In genomic region chr3:71215351-71215750, GRCh38 we compare ENCODE assay signal across 23 cellular contexts.
DNase-seq lines count a peak whose midpoint lies in the region; ATAC-seq and TF ChIP-seq lines count a peak whose summit lies in the region.
"Had no signal": no experiment of that assay in that cellular context is flagged by ENCODE, and none has a peak within 500 bp of the region (broad histone marks: within the 10 kb centered on the region; RNA-seq: fewer than 3 reads in every experiment).

No MANE protein-coding gene starts in this region.

- POLR2A ChIA-PET in activated CD8-positive, alpha-beta T cell treated with anti-CD3 and anti-CD28 coated beads for 36 hours (lab: Charles Lee): interaction anchor here (1.1 to 1.4 kb wide), 2 partner anchors 11 to 28 kb away, joined by 3 read pairs; no protein-coding TSS in a partner anchor
- POLR2A ChIA-PET in activated CD8-positive, alpha-beta T cell treated with anti-CD3 and anti-CD28 coated beads, Interleukin-2, amount 10 ng/mL, durations not matched to agents 7 days and 5 days (lab: Charles Lee): no interaction called here
- POLR2A ChIA-PET in activated B cell treated with CpG ODN at 0.5 μM for 24 hours (lab: Charles Lee): interaction anchor here (1.0 to 2.5 kb wide), 2 partner anchors 11 to 16 kb away, joined by 6 to 8 read pairs; no protein-coding TSS in a partner anchor

- no peaks in the 10 kb centered on the region for H3K9me3 ChIP-seq in mammary epithelial cell (replicated peaks; ENCODE audit: insufficient read depth, low read length)
- H3K9me3 ChIP-seq: BE2C had no signal

- intact Hi-C loops in activated CD8-positive, alpha-beta T cell treated with anti-CD3 and anti-CD28 coated beads for 36 hours (cut with micrococcal nuclease): no loop called here
- intact Hi-C loops in activated B cell treated with CpG ODN at 0.5 μM for 24 hours (cut with micrococcal nuclease) (loop anchor here (2.0 kb wide), 1 partner anchor 15 kb away; no protein-coding TSS in a partner anchor), left colon (cut with DNase I, micrococcal nuclease) (no loop called here), mammary epithelial cell (cut with micrococcal nuclease) (no loop called here)

- no peaks in the 10 kb centered on the region for H3K4me1 ChIP-seq in mammary epithelial cell (ENCODE audit: insufficient read depth, low read length)
- H3K4me1 ChIP-seq: BE2C had no signal

- H3K4me1 Mint-ChIP-seq in activated CD8-positive, alpha-beta T cell treated with anti-CD3 and anti-CD28 coated beads for 36 hours (ENCODE audit: low read depth): peaks cover 78% of the 10 kb centered on the region
- H3K4me1 Mint-ChIP-seq in activated CD8-positive, alpha-beta T cell treated with anti-CD3 and anti-CD28 coated beads, Interleukin-2, amount 10 ng/mL, durations not matched to agents 7 days and 5 days (ENCODE audit: low read depth): peaks cover 23% of the 10 kb centered on the region
- H3K4me1 Mint-ChIP-seq in activated B cell treated with CpG ODN at 0.5 μM for 24 hours: peaks cover 74% of the 10 kb centered on the region

- 100% methylated on average over 1 of the region's 1 CpG for WGBS in mammary epithelial cell (ENCODE audit: low coverage, missing lambda C conversion rate)

- peaks cover 6% of the 10 kb centered on the region for H3K9me3 Mint-ChIP-seq in activated CD8-positive, alpha-beta T cell treated with anti-CD3 and anti-CD28 coated beads for 36 hours
- no peaks in the 10 kb centered on the region for H3K9me3 Mint-ChIP-seq in activated CD8-positive, alpha-beta T cell treated with anti-CD3 and anti-CD28 coated beads, Interleukin-2, amount 10 ng/mL, durations not matched to agents 7 days and 5 days (ENCODE audit: insufficient read depth)
- H3K9me3 Mint-ChIP-seq in activated B cell treated with CpG ODN at 0.5 μM for 24 hours: no peaks in the 10 kb centered on the region
- H3K9me3 Mint-ChIP-seq: H9 had no signal

- no TSS peak for BruUV-seq in mammary epithelial cell (replicated peaks; lab: Mats Ljungman, UMichigan)

- dilution Hi-C loops in mammary epithelial cell (cut with HindIII; ENCODE audit: low sequenced_read_pairs): no loop called here

- H2AFZ ChIP-seq in mammary epithelial cell (ENCODE audit: low read depth, low read length): no peak overlapping the region
- H2AFZ ChIP-seq: GM23248 had no signal

- H3K9ac ChIP-seq in mammary epithelial cell (ENCODE audit: insufficient read depth, low read length): no peak overlapping the region
- H3K9ac ChIP-seq: GM23248 had no signal

- DNase-seq in activated CD8-positive, alpha-beta T cell treated with anti-CD3 and anti-CD28 coated beads for 36 hours: no peak
- DNase-seq in activated CD8-positive, alpha-beta T cell treated with anti-CD3 and anti-CD28 coated beads, Interleukin-2, amount 10 ng/mL, durations not matched to agents 7 days and 5 days: no peak
- DNase-seq in activated B cell treated with CpG ODN at 0.5 μM for 24 hours (no peak), left colon (no peak), NCI-H82 treated with DMSO at 0.1 percent for 48 hours (lab: John Stamatoyannopoulos, UW; ENCODE audit: unreplicated experiment) (no peak), mammary epithelial cell (no peak)
- DNase-seq: BE2C, GM23248, H9, NCI-H1092 treated with DMSO at 0.1 percent for 48 hours, NCI-H1436, NCI-H187, NCI-H2081 treated with DMSO at 0.1 percent for 48 hours, NCI-H2171, NCI-H345, NCI-H524, NCI-H748 treated with DMSO at 0.1 percent for 48 hours, SIG-M5 had no signal

- ATAC-seq in activated CD8-positive, alpha-beta T cell treated with anti-CD3 and anti-CD28 coated beads for 36 hours: no peak
- no peak for ATAC-seq in activated CD8-positive, alpha-beta T cell treated with anti-CD3 and anti-CD28 coated beads, Interleukin-2, amount 10 ng/mL, durations not matched to agents 7 days and 5 days
- ATAC-seq in activated B cell treated with CpG ODN at 0.5 μM for 24 hours (ENCODE audit: low read depth): no peak
- peak; percentile 59 for ATAC-seq in left colon
- no peak for ATAC-seq in GM18873 (IDR thresholded peaks at IDR 0.05; ENCODE audit: low FRiP score, unreplicated experiment)

- CTCF ChIA-PET in activated CD8-positive, alpha-beta T cell treated with anti-CD3 and anti-CD28 coated beads for 36 hours (lab: Charles Lee): interaction anchor here (1.0 kb wide), 1 partner anchor 10 kb away, joined by 3 read pairs; no protein-coding TSS in a partner anchor
- CTCF ChIA-PET in activated CD8-positive, alpha-beta T cell treated with anti-CD3 and anti-CD28 coated beads, Interleukin-2, amount 10 ng/mL, durations not matched to agents 7 days and 5 days (lab: Charles Lee): no interaction called here
- CTCF ChIA-PET in activated B cell treated with CpG ODN at 0.5 μM for 24 hours (lab: Charles Lee) (no interaction called here), mammary epithelial cell (lab: Charles Lee; ENCODE audit: low non-redundant PET) (no interaction called here)

- no peak overlapping the region for H3K4me2 ChIP-seq in mammary epithelial cell (ENCODE audit: insufficient read depth, low read depth, low read length)

- H3K79me2 ChIP-seq in mammary epithelial cell (ENCODE audit: insufficient read depth, low read length): no peaks in the 10 kb centered on the region

- no peak overlapping the region for H3K4me3 Mint-ChIP-seq in activated CD8-positive, alpha-beta T cell treated with anti-CD3 and anti-CD28 coated beads for 36 hours
- no peak overlapping the region for H3K4me3 Mint-ChIP-seq in activated CD8-positive, alpha-beta T cell treated with anti-CD3 and anti-CD28 coated beads, Interleukin-2, amount 10 ng/mL, durations not matched to agents 7 days and 5 days
- no peak overlapping the region for H3K4me3 Mint-ChIP-seq in activated B cell treated with CpG ODN at 0.5 μM for 24 hours
- H3K4me3 Mint-ChIP-seq: CD14-positive monocyte, H9 had no signal

- TF ChIP-seq CTCF in activated CD8-positive, alpha-beta T cell treated with anti-CD3 and anti-CD28 coated beads for 36 hours (IDR thresholded peaks at IDR 0.05): no peak
- TF ChIP-seq CTCF in activated B cell treated with CpG ODN at 0.5 μM for 24 hours (IDR thresholded peaks at IDR 0.05) (no peak), mammary epithelial cell (conservative IDR thresholded peaks at IDR 0.05 in 1 of 2, IDR thresholded peaks at IDR 0.05 in 1 of 2; ENCODE audit: extremely low read depth in 1 of 2, insufficient read depth in 1 of 2, low read depth in 1 of 2, low read length in 2 of 2) (no peak)

- peaks cover 61% of the 10 kb centered on the region for H3K36me3 Mint-ChIP-seq in activated CD8-positive, alpha-beta T cell treated with anti-CD3 and anti-CD28 coated beads for 36 hours (ENCODE audit: low read depth)
- peaks cover 6% of the 10 kb centered on the region for H3K36me3 Mint-ChIP-seq in activated CD8-positive, alpha-beta T cell treated with anti-CD3 and anti-CD28 coated beads, Interleukin-2, amount 10 ng/mL, durations not matched to agents 7 days and 5 days (ENCODE audit: low read depth)
- H3K36me3 Mint-ChIP-seq in activated B cell treated with CpG ODN at 0.5 μM for 24 hours (ENCODE audit: low read depth): peaks cover 25% of the 10 kb centered on the region

- no peaks in the 10 kb centered on the region for H4K20me1 ChIP-seq in mammary epithelial cell (ENCODE audit: insufficient read depth, low read length)

- peak overlapping the region; percentile 12 for H3K27ac Mint-ChIP-seq in activated CD8-positive, alpha-beta T cell treated with anti-CD3 and anti-CD28 coated beads for 36 hours
- no peak overlapping the region for H3K27ac Mint-ChIP-seq in activated CD8-positive, alpha-beta T cell treated with anti-CD3 and anti-CD28 coated beads, Interleukin-2, amount 10 ng/mL, durations not matched to agents 7 days and 5 days
- peak overlapping the region; percentile 15 for H3K27ac Mint-ChIP-seq in activated B cell treated with CpG ODN at 0.5 μM for 24 hours
- H3K27ac Mint-ChIP-seq: H9, IgD-negative memory B cell had no signal

- no peaks in the 10 kb centered on the region for H3K27me3 Mint-ChIP-seq in activated CD8-positive, alpha-beta T cell treated with anti-CD3 and anti-CD28 coated beads for 36 hours
- no peaks in the 10 kb centered on the region for H3K27me3 Mint-ChIP-seq in activated CD8-positive, alpha-beta T cell treated with anti-CD3 and anti-CD28 coated beads, Interleukin-2, amount 10 ng/mL, durations not matched to agents 7 days and 5 days (ENCODE audit: low read depth)
- no peaks in the 10 kb centered on the region for H3K27me3 Mint-ChIP-seq in activated B cell treated with CpG ODN at 0.5 μM for 24 hours
- H3K27me3 Mint-ChIP-seq: IgD-negative memory B cell had no signal

- no peak overlapping the region for H3K27ac ChIP-seq in mammary epithelial cell (ENCODE audit: insufficient read depth, low read depth, low read length)
- H3K27ac ChIP-seq: 22Rv1, GM23248, SK-N-MC had no signal

- in situ Hi-C loops in mammary epithelial cell (cut with MboI; ENCODE audit: low sequenced_read_pairs in 2 of 2): no loop called here

- H3K4me3 ChIP-seq in mammary epithelial cell (replicated peaks in 1 of 3; ENCODE audit: insufficient read depth in 1 of 3, low read depth in 2 of 3, low read length in 3 of 3): no peak overlapping the region
- H3K4me3 ChIP-seq: GM23248, SK-N-MC had no signal

- no peaks in the 10 kb centered on the region for H3K36me3 ChIP-seq in mammary epithelial cell (ENCODE audit: insufficient read depth, low read length)
- H3K36me3 ChIP-seq: BE2C had no signal

- H3K27me3 ChIP-seq in mammary epithelial cell (ENCODE audit: insufficient read depth, low read length): no peaks in the 10 kb centered on the region
- H3K27me3 ChIP-seq: BE2C had no signal
